ENCODE assay signal across 1 cellular context in the genomic region with DNA sequence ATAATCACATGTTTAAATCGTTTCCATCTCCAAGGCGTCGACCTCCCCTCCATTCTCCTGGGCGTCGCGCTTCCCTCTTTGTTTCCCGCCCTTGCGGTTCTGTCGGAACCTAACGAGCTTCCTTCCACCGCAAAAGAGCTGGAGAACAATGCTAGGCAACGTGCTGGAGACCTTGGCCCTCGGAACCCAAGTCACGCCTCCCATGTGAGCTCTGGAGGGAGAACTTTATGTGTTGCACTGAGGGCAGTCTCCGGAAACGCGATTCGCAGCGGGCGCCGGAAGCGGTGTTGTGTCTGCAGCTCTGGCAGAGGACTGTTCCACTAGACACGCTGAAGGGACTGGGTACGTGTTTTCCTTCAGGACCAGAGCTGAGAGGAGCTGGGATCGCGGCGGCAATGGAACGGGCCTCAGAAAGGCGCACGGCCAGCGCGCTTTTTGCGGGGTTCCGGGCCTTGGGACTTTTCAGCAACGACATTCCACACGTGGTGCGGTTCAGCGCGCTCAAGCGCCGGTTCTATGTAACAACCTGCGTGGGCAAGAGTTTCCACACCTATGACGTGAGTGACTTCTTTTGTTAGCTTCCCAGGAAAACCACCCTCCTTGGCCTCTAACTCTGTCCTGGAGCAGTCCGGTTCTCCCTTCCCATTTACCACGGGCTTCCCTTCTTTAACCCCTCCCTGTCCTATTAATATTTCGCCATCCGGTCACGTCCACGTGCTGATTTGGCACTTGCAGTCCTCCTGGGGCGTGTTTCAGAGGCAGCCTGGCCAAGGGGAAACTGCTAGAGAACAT.
A peak's percentile ranks its signal among the peaks of the same experiment; 100 is the strongest.
TF ChIP-seq lines count a peak whose summit lies in the region.

Gene WDR36, plus strand, starts transcription at position 287 of the 792 bp plus-strand sequence. Its CDS starts 109 bp downstream, at position 396.

TF ChIP-seq in HepG2, 621 proteins besides CTCF, POLR2A, EP300 and RAD21 (continued from another document and continues in another):
- TF ChIP-seq KIAA2018 (CRISPR knock-in tag; IDR thresholded peaks at IDR 0.05; ENCODE audit: borderline replicate concordance), result 0 out of 2 replicates have a peak, but pooled peaks have one; percentile 34
- TF ChIP-seq, protein P1, sequence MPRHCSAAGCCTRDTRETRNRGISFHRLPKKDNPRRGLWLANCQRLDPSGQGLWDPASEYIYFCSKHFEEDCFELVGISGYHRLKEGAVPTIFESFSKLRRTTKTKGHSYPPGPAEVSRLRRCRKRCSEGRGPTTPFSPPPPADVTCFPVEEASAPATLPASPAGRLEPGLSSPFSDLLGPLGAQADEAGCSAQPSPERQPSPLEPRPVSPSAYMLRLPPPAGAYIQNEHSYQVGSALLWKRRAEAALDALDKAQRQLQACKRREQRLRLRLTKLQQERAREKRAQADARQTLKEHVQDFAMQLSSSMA (CRISPR knock-in tag; IDR thresholded peaks at IDR 0.05), result peak; percentile 76
- TF ChIP-seq ARNT2 (CRISPR knock-in tag; IDR thresholded peaks at IDR 0.05; ENCODE audit: low read depth), result peak; percentile 97
- TF ChIP-seq POLR2AphosphoS5 (IDR thresholded peaks at IDR 0.05; ENCODE audit: low read depth, low read length), result peak; percentile 93
- TF ChIP-seq RARA (CRISPR knock-in tag; IDR thresholded peaks at IDR 0.05), result peak; percentile 65
- TF ChIP-seq, protein P2, sequence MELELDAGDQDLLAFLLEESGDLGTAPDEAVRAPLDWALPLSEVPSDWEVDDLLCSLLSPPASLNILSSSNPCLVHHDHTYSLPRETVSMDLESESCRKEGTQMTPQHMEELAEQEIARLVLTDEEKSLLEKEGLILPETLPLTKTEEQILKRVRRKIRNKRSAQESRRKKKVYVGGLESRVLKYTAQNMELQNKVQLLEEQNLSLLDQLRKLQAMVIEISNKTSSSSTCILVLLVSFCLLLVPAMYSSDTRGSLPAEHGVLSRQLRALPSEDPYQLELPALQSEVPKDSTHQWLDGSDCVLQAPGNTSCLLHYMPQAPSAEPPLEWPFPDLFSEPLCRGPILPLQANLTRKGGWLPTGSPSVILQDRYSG (CRISPR knock-in tag; IDR thresholded peaks at IDR 0.05), result peak; percentile 85; the same call in 1 of the 2 replicates
- peak; percentile 97 for TF ChIP-seq KMT2B (CRISPR knock-in tag; IDR thresholded peaks at IDR 0.05)
- peak; percentile 55; the same call in 1 of the 2 replicates for TF ChIP-seq ZNF7 (CRISPR knock-in tag; IDR thresholded peaks at IDR 0.05)
- TF ChIP-seq ZNF772 (CRISPR knock-in tag; IDR thresholded peaks at IDR 0.05), result peak; percentile 96
- TF ChIP-seq JUND (CRISPR knock-in tag; IDR thresholded peaks at IDR 0.05), result peak; percentile 89
- TF ChIP-seq, protein P3, sequence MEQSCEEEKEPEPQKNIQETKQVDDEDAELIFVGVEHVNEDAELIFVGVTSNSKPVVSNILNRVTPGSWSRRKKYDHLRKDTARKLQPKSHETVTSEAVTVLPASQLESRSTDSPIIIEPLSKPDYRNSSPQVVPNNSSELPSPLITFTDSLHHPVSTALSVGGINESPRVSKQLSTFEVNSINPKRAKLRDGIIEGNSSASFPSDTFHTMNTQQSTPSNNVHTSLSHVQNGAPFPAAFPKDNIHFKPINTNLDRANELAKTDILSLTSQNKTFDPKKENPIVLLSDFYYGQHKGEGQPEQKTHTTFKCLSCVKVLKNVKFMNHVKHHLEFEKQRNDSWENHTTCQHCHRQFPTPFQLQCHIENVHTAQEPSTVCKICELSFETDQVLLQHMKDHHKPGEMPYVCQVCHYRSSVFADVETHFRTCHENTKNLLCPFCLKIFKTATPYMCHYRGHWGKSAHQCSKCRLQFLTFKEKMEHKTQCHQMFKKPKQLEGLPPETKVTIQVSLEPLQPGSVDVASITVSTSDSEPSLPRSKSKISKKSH (CRISPR knock-in tag; IDR thresholded peaks at IDR 0.05; ENCODE audit: borderline replicate concordance), result peak; percentile 97
- TF ChIP-seq ATF1 (CRISPR knock-in tag; IDR thresholded peaks at IDR 0.05), result peak; percentile 90
- 0 out of 2 replicates have a peak, but pooled peaks have one; percentile 57 for TF ChIP-seq ZNF839 (CRISPR knock-in tag; IDR thresholded peaks at IDR 0.05; ENCODE audit: borderline replicate concordance)
- peak; percentile 35; the same call in 1 of the 2 replicates for TF ChIP-seq NR2F6 (IDR thresholded peaks at IDR 0.05)
- peak; percentile 85 for TF ChIP-seq NR2F6 (CRISPR knock-in tag; IDR thresholded peaks at IDR 0.05)
- TF ChIP-seq, protein P4, sequence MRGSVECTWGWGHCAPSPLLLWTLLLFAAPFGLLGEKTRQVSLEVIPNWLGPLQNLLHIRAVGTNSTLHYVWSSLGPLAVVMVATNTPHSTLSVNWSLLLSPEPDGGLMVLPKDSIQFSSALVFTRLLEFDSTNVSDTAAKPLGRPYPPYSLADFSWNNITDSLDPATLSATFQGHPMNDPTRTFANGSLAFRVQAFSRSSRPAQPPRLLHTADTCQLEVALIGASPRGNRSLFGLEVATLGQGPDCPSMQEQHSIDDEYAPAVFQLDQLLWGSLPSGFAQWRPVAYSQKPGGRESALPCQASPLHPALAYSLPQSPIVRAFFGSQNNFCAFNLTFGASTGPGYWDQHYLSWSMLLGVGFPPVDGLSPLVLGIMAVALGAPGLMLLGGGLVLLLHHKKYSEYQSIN (CRISPR knock-in tag; IDR thresholded peaks at IDR 0.05; ENCODE audit: borderline replicate concordance), result no peak; the same call in 1 of the 2 replicates
- TF ChIP-seq ZBTB14 (CRISPR knock-in tag; IDR thresholded peaks at IDR 0.05), result no peak; the same call in 1 of the 2 replicates
- TF ChIP-seq MAFK (conservative IDR thresholded peaks at IDR 0.05 in 1 of 2, IDR thresholded peaks at IDR 0.05 in 1 of 2; ENCODE audit: low read length in 2 of 2), result no peak
- TF ChIP-seq KDM1A (CRISPR knock-in tag; IDR thresholded peaks at IDR 0.05), result peak; percentile 84
- TF ChIP-seq ZNF326 (CRISPR knock-in tag; IDR thresholded peaks at IDR 0.05; ENCODE audit: borderline replicate concordance), result no peak
- peak; percentile 75 for TF ChIP-seq MTERF4 (CRISPR knock-in tag; IDR thresholded peaks at IDR 0.05)
- TF ChIP-seq ZNF777 (CRISPR knock-in tag; IDR thresholded peaks at IDR 0.05), result peak; percentile 74; the same call in 1 of the 2 replicates
- TF ChIP-seq, protein P5, sequence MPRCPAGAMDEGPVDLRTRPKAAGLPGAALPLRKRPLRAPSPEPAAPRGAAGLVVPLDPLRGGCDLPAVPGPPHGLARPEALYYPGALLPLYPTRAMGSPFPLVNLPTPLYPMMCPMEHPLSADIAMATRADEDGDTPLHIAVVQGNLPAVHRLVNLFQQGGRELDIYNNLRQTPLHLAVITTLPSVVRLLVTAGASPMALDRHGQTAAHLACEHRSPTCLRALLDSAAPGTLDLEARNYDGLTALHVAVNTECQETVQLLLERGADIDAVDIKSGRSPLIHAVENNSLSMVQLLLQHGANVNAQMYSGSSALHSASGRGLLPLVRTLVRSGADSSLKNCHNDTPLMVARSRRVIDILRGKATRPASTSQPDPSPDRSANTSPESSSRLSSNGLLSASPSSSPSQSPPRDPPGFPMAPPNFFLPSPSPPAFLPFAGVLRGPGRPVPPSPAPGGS (CRISPR knock-in tag; IDR thresholded peaks at IDR 0.05), result peak; percentile 96
- TF ChIP-seq, protein P6, sequence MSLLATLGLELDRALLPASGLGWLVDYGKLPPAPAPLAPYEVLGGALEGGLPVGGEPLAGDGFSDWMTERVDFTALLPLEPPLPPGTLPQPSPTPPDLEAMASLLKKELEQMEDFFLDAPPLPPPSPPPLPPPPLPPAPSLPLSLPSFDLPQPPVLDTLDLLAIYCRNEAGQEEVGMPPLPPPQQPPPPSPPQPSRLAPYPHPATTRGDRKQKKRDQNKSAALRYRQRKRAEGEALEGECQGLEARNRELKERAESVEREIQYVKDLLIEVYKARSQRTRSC (CRISPR knock-in tag; IDR thresholded peaks at IDR 0.05; ENCODE audit: low read depth), result peak; percentile 95
- TF ChIP-seq RELA (CRISPR knock-in tag; IDR thresholded peaks at IDR 0.05), result 0 out of 2 replicates have a peak, but pooled peaks have one; percentile 12
- TF ChIP-seq GTF3A (CRISPR knock-in tag; conservative IDR thresholded peaks at IDR 0.05), result 0 out of 2 replicates have a peak, but pooled peaks have one; percentile 76
- TF ChIP-seq GMEB1 (CRISPR knock-in tag; IDR thresholded peaks at IDR 0.05; ENCODE audit: borderline replicate concordance), result peak; percentile 85
- peak; percentile 99 for TF ChIP-seq ZSCAN5A (CRISPR knock-in tag; IDR thresholded peaks at IDR 0.05; ENCODE audit: borderline replicate concordance)
